In genomic region chr10:69994262-69994661, GRCh38 we compare ENCODE assay signal across 9 cellular contexts. TPM values are rescaled to one million over a fixed set of nuclear protein-coding genes. Genes with fewer than 3 reads are reported as not detected.
DNase-seq lines count a peak whose midpoint lies in the region; ATAC-seq lines count a peak whose summit lies in the region.
"Had no signal": no experiment of that assay in that cellular context is flagged by ENCODE, and none has a peak within 500 bp of the region (broad histone marks: within the 10 kb centered on the region; RNA-seq: fewer than 3 reads in every experiment).

No MANE protein-coding gene starts in this region.

- peaks cover 8 to 17% of the 10 kb centered on the region in 2 donors for H3K27me3 Mint-ChIP-seq in natural killer cell treated with Interleukin-12 subunit alpha and Interleukin-12 subunit beta and Interleukin-15 and Interleukin-18, amount 100 ng/mL, for 72 hours

- H3K9me3 Mint-ChIP-seq in natural killer cell treated with Interleukin-12 subunit alpha and Interleukin-12 subunit beta and Interleukin-15 and Interleukin-18, amount 100 ng/mL, for 72 hours, result no peaks in the 10 kb centered on the region

- no peaks in the 10 kb centered on the region for H3K36me3 ChIP-seq in H7 (replicated peaks; ENCODE audit: control insufficient read depth, insufficient read depth, low read length)
- H3K36me3 ChIP-seq: tibial artery had no signal

- no peaks in the 10 kb centered on the region; the same call in 1 of the 2 replicates for H3K27me3 ChIP-seq in H7 (ENCODE audit: control insufficient read depth, insufficient read depth, low read length)
- H3K27me3 ChIP-seq: tibial artery had no signal

- no peaks in the 10 kb centered on the region for H3K36me3 Mint-ChIP-seq in natural killer cell treated with Interleukin-12 subunit alpha and Interleukin-12 subunit beta and Interleukin-15 and Interleukin-18, amount 100 ng/mL, for 72 hours

- no peak overlapping the region for H3K27ac Mint-ChIP-seq in natural killer cell treated with Interleukin-12 subunit alpha and Interleukin-12 subunit beta and Interleukin-15 and Interleukin-18, amount 100 ng/mL, for 72 hours

- ATAC-seq in natural killer cell treated with Interleukin-12 subunit alpha and Interleukin-12 subunit beta and Interleukin-15 and Interleukin-18, amount 100 ng/mL, for 72 hours, result no peak
- ATAC-seq in GM21786 (IDR thresholded peaks at IDR 0.05; ENCODE audit: unreplicated experiment), result no peak

- H3K4me3 ChIP-seq in H7 (ENCODE audit: insufficient read depth, low read depth, low read length), result no peak overlapping the region
- H3K4me3 ChIP-seq: tibial artery had no signal

- peaks cover 0 to 5% of the 10 kb centered on the region in 2 donors for H3K4me1 Mint-ChIP-seq in natural killer cell treated with Interleukin-12 subunit alpha and Interleukin-12 subunit beta and Interleukin-15 and Interleukin-18, amount 100 ng/mL, for 72 hours (ENCODE audit: low read depth in 2 of 2)

- H3K4me3 Mint-ChIP-seq in natural killer cell treated with Interleukin-12 subunit alpha and Interleukin-12 subunit beta and Interleukin-15 and Interleukin-18, amount 100 ng/mL, for 72 hours, result no peak overlapping the region

- peak; percentile 82 for DNase-seq in AG08396 (ENCODE audit: low spot score)
- peak; percentile 75 for DNase-seq in H7
- DNase-seq in RPMI8226, result peak; percentile 62
- peak; percentile 14 for DNase-seq in fibroblast of the conjunctiva (ENCODE audit: low read depth)
- peak; percentile 18 for DNase-seq in stromal cell of bone marrow (ENCODE audit: low read depth)
- no peak for DNase-seq in natural killer cell treated with Interleukin-12 subunit alpha and Interleukin-12 subunit beta and Interleukin-15 and Interleukin-18, amount 100 ng/mL, for 72 hours (ENCODE audit: low spot score)
- DNase-seq in NCI-H2081 treated with DMSO at 0.1 percent for 48 hours (lab: John Stamatoyannopoulos, UW), result no peak

RNA-seq across cellular contexts. Expression of gene MACROH2A2, which starts 58.4 kb away (rescaled TPM):
- 40.1 and 47.4 TPM in 2 replicates for total RNA-seq in H7 (2014; rRNA removed; shearing (Covaris generic))
- total RNA-seq in natural killer cell treated with Interleukin-12 subunit alpha and Interleukin-12 subunit beta and Interleukin-15 and Interleukin-18, amount 100 ng/mL, for 72 hours, result under 1 TPM; 0.43 to 0.56 TPM

Comparison
In these comparisons a context has a peak if more than half of its experiments do, and no peak if none do; other contexts are left out.
1. DNase-seq: peak in AG08396 (single experiment), H7 (single experiment), RPMI8226 (single experiment), fibroblast of the conjunctiva (single experiment) and stromal cell of bone marrow (single experiment); none in natural killer cell treated with Interleukin-12 subunit alpha and Interleukin-12 subunit beta and Interleukin-15 and Interleukin-18, amount 100 ng/mL, for 72 hours (single experiment) and NCI-H2081 treated with DMSO at 0.1 percent for 48 hours (single experiment).
2. RNA of gene MACROH2A2, which starts 58.4 kb away (total RNA-seq): 40.1 to 47.4 TPM in H7; 0.43 to 0.56 TPM in natural killer cell treated with Interleukin-12 subunit alpha and Interleukin-12 subunit beta and Interleukin-15 and Interleukin-18, amount 100 ng/mL, for 72 hours; every median in the first group is over 10 times any median in the second.